Comparison of ENCODE assay signal across 8 cellular contexts in genomic region chr14:35402323-35403084, GRCh38. TPM values are rescaled to one million over a fixed set of nuclear protein-coding genes. Genes with fewer than 3 reads are reported as not detected.
A peak's percentile ranks its signal among the peaks of the same experiment; 100 is the strongest.
DNase-seq lines count a peak whose midpoint lies in the region; ATAC-seq and TF ChIP-seq lines count a peak whose summit lies in the region.

No MANE protein-coding gene starts in this region.

- peak overlapping the region; percentile 88 for H3K4me2 ChIP-seq in KMS-11

- no peak overlapping the region for H2AFZ ChIP-seq in KMS-11 (ENCODE audit: low read depth)

- no peaks in the 10 kb centered on the region for H3K9me3 Mint-ChIP-seq in activated naive CD4-positive, alpha-beta T cell treated with anti-CD3 and anti-CD28 coated beads, Interleukin-2, amount 10 ng/mL, durations not matched to agents 7 days and 5 days

- peaks cover 64% of the 10 kb centered on the region for H3K4me1 Mint-ChIP-seq in activated naive CD4-positive, alpha-beta T cell treated with anti-CD3 and anti-CD28 coated beads, Interleukin-2, amount 10 ng/mL, durations not matched to agents 7 days and 5 days

- H3K27ac ChIP-seq in KMS-11: peak overlapping the region; percentile 58; the same call in 1 of the 2 replicates

- H3K4me3 ChIP-seq in KMS-11 (IDR thresholded peaks at IDR 0.05; ENCODE audit: insufficient read depth, low read depth, low read length): no peak overlapping the region
- 0 out of 2 replicates have a peak overlapping the region, but pooled peaks have one; percentile 93 for H3K4me3 ChIP-seq in iPS-18c (ENCODE audit: insufficient read depth, low read depth, low read length)

- peak; percentile 55 for DNase-seq in activated naive CD4-positive, alpha-beta T cell treated with anti-CD3 and anti-CD28 coated beads, Interleukin-2, amount 10 ng/mL, durations not matched to agents 7 days and 5 days
- peak; percentile 50 for DNase-seq in stimulated activated CD4-positive, alpha-beta T cell treated with anti-CD3 and anti-CD28 coated beads, Interleukin-4, amount 100 ng/mL, for 24 hours
- DNase-seq in posterior vena cava (ENCODE audit: low spot score) (no peak), HuH-7.5 (ENCODE audit: low spot score) (no peak), superior temporal gyrus (ENCODE audit: extremely low spot score) (no peak)

- peaks cover 4% of the 10 kb centered on the region for H3K27me3 Mint-ChIP-seq in activated naive CD4-positive, alpha-beta T cell treated with anti-CD3 and anti-CD28 coated beads, Interleukin-2, amount 10 ng/mL, durations not matched to agents 7 days and 5 days

- H3K4me1 ChIP-seq in KMS-11 (ENCODE audit: low read depth, poor library complexity, severe bottlenecking): peaks cover 42% of the 10 kb centered on the region

- ATAC-seq in HG03442 (IDR thresholded peaks at IDR 0.05; ENCODE audit: unreplicated experiment): no peak

- H3K36me3 Mint-ChIP-seq in activated naive CD4-positive, alpha-beta T cell treated with anti-CD3 and anti-CD28 coated beads, Interleukin-2, amount 10 ng/mL, durations not matched to agents 7 days and 5 days: peaks cover 45% of the 10 kb centered on the region

- peaks cover 17% of the 10 kb centered on the region for H3K79me2 ChIP-seq in KMS-11 (ENCODE audit: insufficient read depth, low read depth)

- TF ChIP-seq CTCF in KMS-11 (conservative IDR thresholded peaks at IDR 0.05; ENCODE audit: low read depth, low read length): no peak

- H3K27me3 ChIP-seq in KMS-11 (ENCODE audit: insufficient read depth, low read depth): no peaks in the 10 kb centered on the region

- peak overlapping the region; percentile 88 for H3K4me3 Mint-ChIP-seq in activated naive CD4-positive, alpha-beta T cell treated with anti-CD3 and anti-CD28 coated beads, Interleukin-2, amount 10 ng/mL, durations not matched to agents 7 days and 5 days

- CTCF ChIA-PET in activated naive CD4-positive, alpha-beta T cell treated with anti-CD3 and anti-CD28 coated beads, Interleukin-2, amount 10 ng/mL, durations not matched to agents 7 days and 5 days (lab: Charles Lee): interaction anchor here (0.6 to 5.0 kb wide), 11 partner anchors 11 to 420 kb away, joined by 3 to 65 read pairs (median 5); partner anchors contain the start of gene PSMA6

- H4K20me1 ChIP-seq in KMS-11 (ENCODE audit: insufficient read depth): no peaks in the 10 kb centered on the region

- H3K27ac Mint-ChIP-seq in activated naive CD4-positive, alpha-beta T cell treated with anti-CD3 and anti-CD28 coated beads, Interleukin-2, amount 10 ng/mL, durations not matched to agents 7 days and 5 days: peak overlapping the region; percentile 95

- H3K9me3 ChIP-seq in iPS-18c (ENCODE audit: control insufficient read depth, insufficient read depth, low read length): no peaks in the 10 kb centered on the region

- peaks cover 15% of the 10 kb centered on the region; the same call in 1 of the 2 replicates for H3K36me3 ChIP-seq in KMS-11 (ENCODE audit: insufficient read depth)

- intact Hi-C loops in posterior vena cava (cut with DNase I): loop anchor here (5.0 to 10.0 kb wide), 3 partner anchors 65 to 358 kb away; partner anchors contain the start of genes PSMA6 (in 2 of the 2) and FAM177A1 (in 1 of the 2)

- peak overlapping the region; percentile 66; the same call in 1 of the 2 replicates for H3K9ac ChIP-seq in KMS-11

RNA-seq across cellular contexts. Expression of gene NFKBIA, which starts 2.0 kb away (rescaled TPM):
- 100 to 1,000 TPM in 1 of 2 donors, 10 to 100 TPM in 1; 87.1 to 127 TPM for total RNA-seq in posterior vena cava

Comparison
In these comparisons a context has a peak if more than half of its experiments do, and no peak if none do; other contexts are left out.
1. DNase-seq: peak in activated naive CD4-positive, alpha-beta T cell treated with anti-CD3 and anti-CD28 coated beads, Interleukin-2, amount 10 ng/mL, durations not matched to agents 7 days and 5 days (single experiment) and stimulated activated CD4-positive, alpha-beta T cell treated with anti-CD3 and anti-CD28 coated beads, Interleukin-4, amount 100 ng/mL, for 24 hours (single experiment); none in posterior vena cava (single experiment), HuH-7.5 (single experiment) and superior temporal gyrus (single experiment).